In the genomic region with DNA sequence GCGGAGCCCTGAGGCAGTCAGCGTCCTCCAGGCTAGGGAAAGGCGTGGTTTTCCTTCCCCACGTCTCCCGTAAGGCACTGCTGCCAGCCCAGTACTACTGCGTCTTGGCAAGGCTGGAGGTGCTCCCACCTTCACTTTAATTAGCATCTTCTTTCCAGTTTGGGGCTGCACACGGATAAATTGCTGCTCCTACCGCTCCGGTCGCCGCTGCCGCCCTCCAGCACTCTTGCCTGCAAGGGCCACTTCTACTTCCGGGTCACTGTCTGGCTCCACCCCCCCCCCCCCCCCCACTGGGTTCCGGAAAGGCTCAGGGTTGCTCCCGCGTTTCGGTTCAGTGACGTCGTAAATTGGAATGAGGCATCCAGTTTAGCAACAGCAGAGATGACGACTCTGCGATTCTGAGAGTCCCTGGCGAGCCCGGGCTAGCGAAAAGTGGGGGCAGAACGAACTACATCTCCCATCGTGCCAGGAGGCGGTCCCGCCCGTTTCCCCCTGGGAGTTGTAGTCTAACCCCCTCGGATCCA, we compare ENCODE assay signal across 8 cellular contexts. TPM values are rescaled to one million over a fixed set of nuclear protein-coding genes. Genes with fewer than 3 reads are reported as not detected.
DNase-seq lines count a peak whose midpoint lies in the region; ATAC-seq and TF ChIP-seq lines count a peak whose summit lies in the region.

A gene (minus strand): TSS at position 247 of the 524 bp plus-strand sequence. CDS start 100 bp downstream, at position 147.

- CTCF ChIA-PET in GM10248 (lab: Yijun Ruan, JAX), result interaction anchor here (0.9 to 7.5 kb wide), 3 partner anchors 10 to 75 kb away, joined by 4 to 56 read pairs (median 15); a partner anchor contains a TSS

- peak within 1 kb of the TSS; percentile 96 for H3K27ac Mint-ChIP-seq in activated naive CD8-positive, alpha-beta T cell
- peak within 1 kb of the TSS; percentile 84 for H3K27ac Mint-ChIP-seq in glutamatergic neuron (ENCODE audit: unreplicated experiment)
- H3K27ac Mint-ChIP-seq in osteocyte (ENCODE audit: unreplicated experiment), result peak within 1 kb of the TSS; percentile 95

- H3K27me3 ChIP-seq in thoracic aorta (replicated peaks; ENCODE audit: insufficient read depth), result no peaks in the 10 kb centered on the region

- TF ChIP-seq CTCF in GM10248 (IDR thresholded peaks at IDR 0.05; ENCODE audit: control extremely low read depth, extremely low read depth, low read depth, missing control alignments) (no peak), glutamatergic neuron (IDR thresholded peaks at IDR 0.05; ENCODE audit: partially characterized antibody, unreplicated experiment) (no peak), osteocyte (IDR thresholded peaks at IDR 0.05) (no peak), thoracic aorta (IDR thresholded peaks at IDR 0.05) (no peak)

- peak within 1 kb of the TSS; percentile 99 for H3K4me3 Mint-ChIP-seq in activated naive CD8-positive, alpha-beta T cell
- H3K4me3 Mint-ChIP-seq in glutamatergic neuron (ENCODE audit: unreplicated experiment), result peak within 1 kb of the TSS; percentile 97
- peak within 1 kb of the TSS; percentile 100 for H3K4me3 Mint-ChIP-seq in osteocyte (ENCODE audit: unreplicated experiment)

- no peaks in the 10 kb centered on the region for H3K9me3 ChIP-seq in thoracic aorta

- ATAC-seq in HG02642 (IDR thresholded peaks at IDR 0.05; ENCODE audit: poor library complexity, unreplicated experiment), result peak; percentile 80
- ATAC-seq in thoracic aorta (ENCODE audit: insufficient number of reproducible peaks, low FRiP score, low read depth), result peak; percentile 93

- peaks cover 12 to 37% of the 10 kb centered on the region in 2 donors for H3K4me1 ChIP-seq in thoracic aorta (ENCODE audit: control insufficient read depth in 1 of 2, low read depth in 2 of 2)

- H3K9me3 Mint-ChIP-seq in activated naive CD8-positive, alpha-beta T cell (ENCODE audit: low read depth), result no peaks in the 10 kb centered on the region
- H3K9me3 Mint-ChIP-seq in glutamatergic neuron (ENCODE audit: unreplicated experiment) (peaks cover 6% of the 10 kb centered on the region), osteocyte (ENCODE audit: unreplicated experiment) (no peaks in the 10 kb centered on the region)

- peak within 1 kb of the TSS; percentile 74 for H3K4me3 ChIP-seq in thoracic aorta

- no peaks in the 10 kb centered on the region for H3K27me3 Mint-ChIP-seq in activated naive CD8-positive, alpha-beta T cell
- H3K27me3 Mint-ChIP-seq in glutamatergic neuron (ENCODE audit: unreplicated experiment) (peaks cover 3% of the 10 kb centered on the region), osteocyte (ENCODE audit: unreplicated experiment) (no peaks in the 10 kb centered on the region)

- H3K27ac ChIP-seq in thoracic aorta, result peak within 1 kb of the TSS; percentile 81 to 82

- POLR2A ChIA-PET in GM10248 (lab: Yijun Ruan, JAX), result interaction anchor here (1.2 kb wide), 1 partner anchor 10 kb away, joined by 4 read pairs; a partner anchor contains a TSS

- H3K4me1 Mint-ChIP-seq in activated naive CD8-positive, alpha-beta T cell (ENCODE audit: low read depth), result peaks cover 43% of the 10 kb centered on the region
- H3K4me1 Mint-ChIP-seq in glutamatergic neuron (ENCODE audit: low read depth, unreplicated experiment), result peaks cover 4% of the 10 kb centered on the region
- H3K4me1 Mint-ChIP-seq in osteocyte (ENCODE audit: unreplicated experiment), result peaks cover 35% of the 10 kb centered on the region

- H3K36me3 ChIP-seq in thoracic aorta, result peaks cover 16% of the 10 kb centered on the region

- H3K36me3 Mint-ChIP-seq in activated naive CD8-positive, alpha-beta T cell, result peaks cover 6% of the 10 kb centered on the region
- H3K36me3 Mint-ChIP-seq in glutamatergic neuron (ENCODE audit: unreplicated experiment), result no peaks in the 10 kb centered on the region
- H3K36me3 Mint-ChIP-seq in osteocyte (ENCODE audit: unreplicated experiment), result peaks cover 15% of the 10 kb centered on the region

- DNase-seq in GM10248 (ENCODE audit: extremely low spot score), result peak; percentile 89
- DNase-seq in NCI-H1105 treated with DMSO at 0.1 percent for 48 hours (lab: John Stamatoyannopoulos, UW), result peak; percentile 85
- peak; percentile 55 for DNase-seq in SKM-1 treated with dmso at 0.1 percent for 144 hours (lab: John Stamatoyannopoulos, UW; ENCODE audit: unreplicated experiment)
- peak; percentile 79 for DNase-seq in glutamatergic neuron
- DNase-seq in osteocyte (ENCODE audit: extremely low spot score, unreplicated experiment), result peak; percentile 94
- DNase-seq in thoracic aorta (ENCODE audit: low spot score), result peak; percentile 78

RNA-seq across cellular contexts. Expression of the gene that starts here (rescaled TPM):
- total RNA-seq in glutamatergic neuron (ENCODE audit: unreplicated experiment), result 169 TPM
- total RNA-seq in osteocyte, result 158 and 164 TPM in 2 replicates
- 10 to 100 TPM; 76.0 to 91.4 TPM for total RNA-seq in thoracic aorta

Comparison
In these comparisons a context has a peak if more than half of its experiments do, and no peak if none do; other contexts are left out.
1. Peak in every context shown above with its lines: DNase-seq, ATAC-seq, H3K4me3 ChIP-seq and H3K27ac ChIP-seq.